In genomic region chr15:66287461-66288055, GRCh38 we compare ENCODE assay signal across 8 cellular contexts. TPM values are rescaled to one million over a fixed set of nuclear protein-coding genes. Genes with fewer than 3 reads are reported as not detected.
DNase-seq lines count a peak whose midpoint lies in the region; ATAC-seq and TF ChIP-seq lines count a peak whose summit lies in the region.

No MANE protein-coding gene starts in this region.

- POLR2A ChIA-PET in SK-N-SH (lab: Yijun Ruan, JAX): no interaction called here

- H3K27ac Mint-ChIP-seq in CD4-positive, CD25-positive, alpha-beta regulatory T cell: peak overlapping the region in 1 of 3 donors; percentile 59
- no peak overlapping the region for H3K27ac Mint-ChIP-seq in T-helper 2 cell treated with Interferon-gamma antibody and Interleukin-4, amounts not matched to agents 5 μg/mL and 100 μg/mL, for 36 hours

- TF ChIP-seq POLR2A in gastroesophageal sphincter (IDR thresholded peaks at IDR 0.05) (no peak), suprapubic skin (IDR thresholded peaks at IDR 0.05) (no peak)

- no peaks in the 10 kb centered on the region for H3K36me3 ChIP-seq in CD4-positive, CD25-positive, alpha-beta regulatory T cell (ENCODE audit: control insufficient read depth, insufficient read depth, low read length)
- H3K36me3 ChIP-seq in SK-N-SH (replicated peaks in 1 of 2; ENCODE audit: control insufficient read depth in 1 of 2, insufficient read depth in 2 of 2, low read length in 1 of 2) (no peaks in the 10 kb centered on the region), gastroesophageal sphincter (peaks cover 0 to 12% of the 10 kb centered on the region in 2 donors), suprapubic skin (no peaks in the 10 kb centered on the region)

- ATAC-seq in CD4-positive, CD25-positive, alpha-beta regulatory T cell (ENCODE audit: low read depth in 2 of 2): no peak
- ATAC-seq in gastroesophageal sphincter (no peak), GM19324 (IDR thresholded peaks at IDR 0.05; ENCODE audit: low FRiP score, unreplicated experiment) (no peak), HG02798 (IDR thresholded peaks at IDR 0.05; ENCODE audit: poor library complexity, unreplicated experiment) (no peak)

- TF ChIP-seq RAD21 in SK-N-SH (IDR thresholded peaks at IDR 0.05; ENCODE audit: low read length): peak; percentile 72

- no peak overlapping the region for H3K4me2 ChIP-seq in SK-N-SH

- H3K27ac ChIP-seq in CD4-positive, CD25-positive, alpha-beta regulatory T cell (ENCODE audit: insufficient read depth, low read length, poor library complexity, severe bottlenecking): no peak overlapping the region
- H3K27ac ChIP-seq in SK-N-SH (ENCODE audit: low read depth in 2 of 2, low read length in 1 of 2) (no peak overlapping the region), gastroesophageal sphincter (no peak overlapping the region), suprapubic skin (no peak overlapping the region)

- H3K79me2 ChIP-seq in SK-N-SH (ENCODE audit: insufficient read depth): no peaks in the 10 kb centered on the region; the same call in 1 of the 2 replicates

- CTCF ChIA-PET in SK-N-SH (lab: Yijun Ruan, JAX): interaction anchor here (0.6 to 5.6 kb wide), 24 partner anchors 10 to 887 kb away, joined by 3 to 40 read pairs (median 4); partner anchors contain the start of gene MEGF11

- peak overlapping the region in 2 of 4 donors; percentile 6 to 34 for H3K4me3 Mint-ChIP-seq in CD4-positive, CD25-positive, alpha-beta regulatory T cell
- H3K4me3 Mint-ChIP-seq in T-helper 2 cell treated with Interferon-gamma antibody and Interleukin-4, amounts not matched to agents 5 μg/mL and 100 μg/mL, for 36 hours: no peak overlapping the region

- H3K36me3 Mint-ChIP-seq in CD4-positive, CD25-positive, alpha-beta regulatory T cell: no peaks in the 10 kb centered on the region
- peaks cover 2% of the 10 kb centered on the region for H3K36me3 Mint-ChIP-seq in T-helper 2 cell treated with Interferon-gamma antibody and Interleukin-4, amounts not matched to agents 5 μg/mL and 100 μg/mL, for 36 hours (ENCODE audit: low read depth)

- no peaks in the 10 kb centered on the region for H3K9me3 Mint-ChIP-seq in CD4-positive, CD25-positive, alpha-beta regulatory T cell
- H3K9me3 Mint-ChIP-seq in T-helper 2 cell treated with Interferon-gamma antibody and Interleukin-4, amounts not matched to agents 5 μg/mL and 100 μg/mL, for 36 hours: no peaks in the 10 kb centered on the region

- no peak overlapping the region for H3K9ac ChIP-seq in SK-N-SH

- H3K4me1 Mint-ChIP-seq in CD4-positive, CD25-positive, alpha-beta regulatory T cell: peaks cover 14 to 27% (median 23%) of the 10 kb centered on the region in 4 donors
- peaks cover 25% of the 10 kb centered on the region for H3K4me1 Mint-ChIP-seq in T-helper 2 cell treated with Interferon-gamma antibody and Interleukin-4, amounts not matched to agents 5 μg/mL and 100 μg/mL, for 36 hours (ENCODE audit: low read depth)

- H3K4me3 ChIP-seq in CD4-positive, CD25-positive, alpha-beta regulatory T cell (ENCODE audit: low read depth, low read length): no peak overlapping the region
- H3K4me3 ChIP-seq in HFF-Myc (replicated peaks; ENCODE audit: low read depth, low read length) (no peak overlapping the region), SK-N-SH (ENCODE audit: low read depth in 2 of 2, low read length in 1 of 2) (no peak overlapping the region), gastroesophageal sphincter (no peak overlapping the region), suprapubic skin (no peak overlapping the region)

- peaks cover 4% of the 10 kb centered on the region for H3F3A ChIP-seq in SK-N-SH (replicated peaks; ENCODE audit: insufficient read depth)

- WGBS in SK-N-SH (ENCODE audit: low lambda C conversion rate): 2% methylated on average over 6 of the region's 6 CpGs
- 11 to 12% methylated on average over 6 of the region's 6 CpGs for WGBS in gastroesophageal sphincter (ENCODE audit: low coverage in 1 of 2), 2 donors
- WGBS in suprapubic skin: 9% methylated on average over 6 of the region's 6 CpGs

- H3K27me3 Mint-ChIP-seq in CD4-positive, CD25-positive, alpha-beta regulatory T cell: peaks cover 4% of the 10 kb centered on the region
- H3K27me3 Mint-ChIP-seq in T-helper 2 cell treated with Interferon-gamma antibody and Interleukin-4, amounts not matched to agents 5 μg/mL and 100 μg/mL, for 36 hours (ENCODE audit: low read depth): no peaks in the 10 kb centered on the region

- TF ChIP-seq CTCF in HFF-Myc (IDR thresholded peaks at IDR 0.05; ENCODE audit: low read depth, low read length, missing control alignments): peak; percentile 46
- peak; percentile 73 for TF ChIP-seq CTCF in SK-N-SH (IDR thresholded peaks at IDR 0.05)
- TF ChIP-seq CTCF in gastroesophageal sphincter (IDR thresholded peaks at IDR 0.05): peak; percentile 27 to 56 (median 32)
- peak; percentile 17 to 31 for TF ChIP-seq CTCF in suprapubic skin (IDR thresholded peaks at IDR 0.05)

- no peaks in the 10 kb centered on the region for H4K20me1 ChIP-seq in SK-N-SH (ENCODE audit: insufficient read depth)

- no peaks in the 10 kb centered on the region for H3K9me2 ChIP-seq in SK-N-SH

- DNase-seq in CD4-positive, CD25-positive, alpha-beta regulatory T cell: peak in 2 of 3 donors; percentile 29 to 57
- DNase-seq in HFF-Myc (ENCODE audit: extremely low read depth, low read depth) (no peak), SK-N-SH (peak; percentile 41), suprapubic skin (ENCODE audit: low spot score in 2 of 2) (no peak)
- DNase-seq in T-helper 2 cell treated with Interferon-gamma antibody and Interleukin-4, amounts not matched to agents 5 μg/mL and 100 μg/mL, for 36 hours (ENCODE audit: low spot score): no peak

- peaks cover 15% of the 10 kb centered on the region for H3K4me1 ChIP-seq in CD4-positive, CD25-positive, alpha-beta regulatory T cell (ENCODE audit: control insufficient read depth, insufficient read depth, low read length, poor library complexity, severe bottlenecking)
- H3K4me1 ChIP-seq in SK-N-SH (ENCODE audit: control insufficient read depth in 1 of 2, insufficient read depth in 2 of 2, low read depth in 1 of 2, low read length in 1 of 2) (peaks cover 12 to 14% of the 10 kb centered on the region in 2 experiments; a peak in 3 of 4 replicates), gastroesophageal sphincter (peaks cover 0 to 37% (median 4%) of the 10 kb centered on the region in 3 donors), suprapubic skin (peaks cover 41% of the 10 kb centered on the region)

- H2AFZ ChIP-seq in SK-N-SH (ENCODE audit: low read depth): no peak overlapping the region

- no peaks in the 10 kb centered on the region for H3K9me3 ChIP-seq in CD4-positive, CD25-positive, alpha-beta regulatory T cell (ENCODE audit: control insufficient read depth in 2 of 2, low read length in 2 of 2)
- no peaks in the 10 kb centered on the region for H3K9me3 ChIP-seq in SK-N-SH
- H3K9me3 ChIP-seq in gastroesophageal sphincter: no peaks in the 10 kb centered on the region
- no peaks in the 10 kb centered on the region for H3K9me3 ChIP-seq in suprapubic skin

- TF ChIP-seq EP300 in SK-N-SH (IDR thresholded peaks at IDR 0.05; ENCODE audit: borderline replicate concordance in 1 of 2, low read depth in 1 of 2, low read length in 1 of 2) (no peak), gastroesophageal sphincter (IDR thresholded peaks at IDR 0.05) (no peak), suprapubic skin (IDR thresholded peaks at IDR 0.05) (no peak)

- no peaks in the 10 kb centered on the region for H3K27me3 ChIP-seq in CD4-positive, CD25-positive, alpha-beta regulatory T cell (ENCODE audit: control insufficient read depth, insufficient read depth, low read length)
- H3K27me3 ChIP-seq in SK-N-SH (ENCODE audit: insufficient read depth) (no peaks in the 10 kb centered on the region), gastroesophageal sphincter (no peaks in the 10 kb centered on the region), suprapubic skin (no peaks in the 10 kb centered on the region)

TF ChIP-seq in SK-N-SH, 30 proteins besides CTCF, POLR2A, EP300 and RAD21 (continues in another document):
- TF ChIP-seq, protein P1, sequence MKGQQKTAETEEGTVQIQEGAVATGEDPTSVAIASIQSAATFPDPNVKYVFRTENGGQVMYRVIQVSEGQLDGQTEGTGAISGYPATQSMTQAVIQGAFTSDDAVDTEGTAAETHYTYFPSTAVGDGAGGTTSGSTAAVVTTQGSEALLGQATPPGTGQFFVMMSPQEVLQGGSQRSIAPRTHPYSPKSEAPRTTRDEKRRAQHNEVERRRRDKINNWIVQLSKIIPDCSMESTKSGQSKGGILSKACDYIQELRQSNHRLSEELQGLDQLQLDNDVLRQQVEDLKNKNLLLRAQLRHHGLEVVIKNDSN (IDR thresholded peaks at IDR 0.05; ENCODE audit: borderline replicate concordance, low read depth): no peak
- no peak for TF ChIP-seq GABPA (IDR thresholded peaks at IDR 0.05; ENCODE audit: low read depth)

RNA-seq across cellular contexts. Expression of gene DIS3L, which starts 5.8 kb away (rescaled TPM):
- total RNA-seq in CD4-positive, CD25-positive, alpha-beta regulatory T cell: 24.3 TPM
- 10 to 100 TPM; 23.4 to 35.9 (median 28.5) TPM for polyA plus RNA-seq in CD4-positive, CD25-positive, alpha-beta regulatory T cell
- 11.5 and 14.9 TPM in 2 replicates for polyA plus RNA-seq in SK-N-SH (2012; rRNA removed)
- polyA plus RNA-seq in SK-N-SH (2012; cell fraction: cytosol; rRNA removed): 14.2 and 15.7 TPM in 2 replicates
- 11.0 and 18.3 TPM in 2 replicates for polyA plus RNA-seq in SK-N-SH (2012; cell fraction: nucleus; rRNA removed)
- total RNA-seq in gastroesophageal sphincter (10 to 100 TPM; 33.9 to 40.0 (median 35.2) TPM), suprapubic skin (10 to 100 TPM; 15.8 to 26.1 (median 21.2) TPM)

RNA-seq across cellular contexts. Expression of gene MEGF11, which starts 34.0 kb away (rescaled TPM):
- total RNA-seq in CD4-positive, CD25-positive, alpha-beta regulatory T cell: not detected
- under 1 TPM in 3 of 4 donors, not detected in 1; 0.02 to 0.29 (median 0.21) TPM for polyA plus RNA-seq in CD4-positive, CD25-positive, alpha-beta regulatory T cell
- 0.03 TPM in 1 of 2 replicates, not detected in the other for polyA plus RNA-seq in SK-N-SH (2012; rRNA removed)
- polyA plus RNA-seq in SK-N-SH (2012; cell fraction: cytosol; rRNA removed): 0.01 and 0.04 TPM in 2 replicates
- 0.07 and 0.14 TPM in 2 replicates for polyA plus RNA-seq in SK-N-SH (2012; cell fraction: nucleus; rRNA removed)
- total RNA-seq in gastroesophageal sphincter (under 1 TPM in 1 of 4 donors, not detected in 3; 0.08 TPM), suprapubic skin (1 to 10 TPM; 2.4 to 8.5 (median 4.3) TPM)

Comparison
In these comparisons a context has a peak if more than half of its experiments do, and no peak if none do; other contexts are left out.
1. DNase-seq: peak in CD4-positive, CD25-positive, alpha-beta regulatory T cell (2 of 3) and SK-N-SH (single experiment); none in HFF-Myc (single experiment), suprapubic skin (0 of 2) and T-helper 2 cell treated with Interferon-gamma antibody and Interleukin-4, amounts not matched to agents 5 μg/mL and 100 μg/mL, for 36 hours (single experiment).
2. Peak in every context shown above with its lines, with median percentiles within 50 percentile points of each other: CTCF ChIP-seq.